ENCODE assay signal across 1 cellular context in the genomic region with DNA sequence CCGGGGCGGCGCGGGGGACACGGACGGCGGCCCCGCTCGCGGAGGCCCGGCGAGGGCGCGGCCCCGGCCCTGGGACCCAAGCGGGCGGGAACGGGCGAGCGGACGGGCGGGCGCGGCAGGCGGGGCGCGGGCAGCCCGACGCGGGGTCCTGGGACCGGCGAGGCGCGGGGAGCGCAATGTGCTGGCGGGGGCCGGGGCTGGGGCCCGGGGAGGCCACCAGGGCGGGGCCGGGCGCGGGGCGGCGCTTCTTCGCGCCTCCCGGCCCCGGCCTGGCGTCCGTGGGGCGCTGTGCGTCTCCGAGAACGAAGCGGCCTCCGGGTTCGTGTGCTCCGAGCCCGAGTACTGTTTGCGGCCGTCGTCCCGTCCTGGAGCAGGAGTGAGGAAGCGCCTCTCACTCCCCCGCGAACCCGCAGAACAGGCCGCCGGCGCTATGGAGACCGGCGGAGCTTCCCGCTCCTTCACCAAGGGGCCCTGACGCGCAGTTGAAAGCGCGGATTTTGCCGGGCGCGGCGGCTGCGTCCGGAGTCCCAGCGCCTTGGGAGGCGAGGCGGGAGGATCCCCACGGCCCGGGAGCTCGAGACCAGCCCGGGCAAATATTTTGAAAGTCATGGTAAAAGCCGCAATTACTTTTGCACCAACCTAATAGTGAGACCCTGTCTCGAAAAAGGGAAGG.
TF ChIP-seq lines count a peak whose summit lies in the region.

No MANE protein-coding gene starts in this region.

TF ChIP-seq in K562, 482 proteins besides CTCF, POLR2A, EP300 and RAD21 (continued from another document and continues in another):
- TF ChIP-seq, protein P1, sequence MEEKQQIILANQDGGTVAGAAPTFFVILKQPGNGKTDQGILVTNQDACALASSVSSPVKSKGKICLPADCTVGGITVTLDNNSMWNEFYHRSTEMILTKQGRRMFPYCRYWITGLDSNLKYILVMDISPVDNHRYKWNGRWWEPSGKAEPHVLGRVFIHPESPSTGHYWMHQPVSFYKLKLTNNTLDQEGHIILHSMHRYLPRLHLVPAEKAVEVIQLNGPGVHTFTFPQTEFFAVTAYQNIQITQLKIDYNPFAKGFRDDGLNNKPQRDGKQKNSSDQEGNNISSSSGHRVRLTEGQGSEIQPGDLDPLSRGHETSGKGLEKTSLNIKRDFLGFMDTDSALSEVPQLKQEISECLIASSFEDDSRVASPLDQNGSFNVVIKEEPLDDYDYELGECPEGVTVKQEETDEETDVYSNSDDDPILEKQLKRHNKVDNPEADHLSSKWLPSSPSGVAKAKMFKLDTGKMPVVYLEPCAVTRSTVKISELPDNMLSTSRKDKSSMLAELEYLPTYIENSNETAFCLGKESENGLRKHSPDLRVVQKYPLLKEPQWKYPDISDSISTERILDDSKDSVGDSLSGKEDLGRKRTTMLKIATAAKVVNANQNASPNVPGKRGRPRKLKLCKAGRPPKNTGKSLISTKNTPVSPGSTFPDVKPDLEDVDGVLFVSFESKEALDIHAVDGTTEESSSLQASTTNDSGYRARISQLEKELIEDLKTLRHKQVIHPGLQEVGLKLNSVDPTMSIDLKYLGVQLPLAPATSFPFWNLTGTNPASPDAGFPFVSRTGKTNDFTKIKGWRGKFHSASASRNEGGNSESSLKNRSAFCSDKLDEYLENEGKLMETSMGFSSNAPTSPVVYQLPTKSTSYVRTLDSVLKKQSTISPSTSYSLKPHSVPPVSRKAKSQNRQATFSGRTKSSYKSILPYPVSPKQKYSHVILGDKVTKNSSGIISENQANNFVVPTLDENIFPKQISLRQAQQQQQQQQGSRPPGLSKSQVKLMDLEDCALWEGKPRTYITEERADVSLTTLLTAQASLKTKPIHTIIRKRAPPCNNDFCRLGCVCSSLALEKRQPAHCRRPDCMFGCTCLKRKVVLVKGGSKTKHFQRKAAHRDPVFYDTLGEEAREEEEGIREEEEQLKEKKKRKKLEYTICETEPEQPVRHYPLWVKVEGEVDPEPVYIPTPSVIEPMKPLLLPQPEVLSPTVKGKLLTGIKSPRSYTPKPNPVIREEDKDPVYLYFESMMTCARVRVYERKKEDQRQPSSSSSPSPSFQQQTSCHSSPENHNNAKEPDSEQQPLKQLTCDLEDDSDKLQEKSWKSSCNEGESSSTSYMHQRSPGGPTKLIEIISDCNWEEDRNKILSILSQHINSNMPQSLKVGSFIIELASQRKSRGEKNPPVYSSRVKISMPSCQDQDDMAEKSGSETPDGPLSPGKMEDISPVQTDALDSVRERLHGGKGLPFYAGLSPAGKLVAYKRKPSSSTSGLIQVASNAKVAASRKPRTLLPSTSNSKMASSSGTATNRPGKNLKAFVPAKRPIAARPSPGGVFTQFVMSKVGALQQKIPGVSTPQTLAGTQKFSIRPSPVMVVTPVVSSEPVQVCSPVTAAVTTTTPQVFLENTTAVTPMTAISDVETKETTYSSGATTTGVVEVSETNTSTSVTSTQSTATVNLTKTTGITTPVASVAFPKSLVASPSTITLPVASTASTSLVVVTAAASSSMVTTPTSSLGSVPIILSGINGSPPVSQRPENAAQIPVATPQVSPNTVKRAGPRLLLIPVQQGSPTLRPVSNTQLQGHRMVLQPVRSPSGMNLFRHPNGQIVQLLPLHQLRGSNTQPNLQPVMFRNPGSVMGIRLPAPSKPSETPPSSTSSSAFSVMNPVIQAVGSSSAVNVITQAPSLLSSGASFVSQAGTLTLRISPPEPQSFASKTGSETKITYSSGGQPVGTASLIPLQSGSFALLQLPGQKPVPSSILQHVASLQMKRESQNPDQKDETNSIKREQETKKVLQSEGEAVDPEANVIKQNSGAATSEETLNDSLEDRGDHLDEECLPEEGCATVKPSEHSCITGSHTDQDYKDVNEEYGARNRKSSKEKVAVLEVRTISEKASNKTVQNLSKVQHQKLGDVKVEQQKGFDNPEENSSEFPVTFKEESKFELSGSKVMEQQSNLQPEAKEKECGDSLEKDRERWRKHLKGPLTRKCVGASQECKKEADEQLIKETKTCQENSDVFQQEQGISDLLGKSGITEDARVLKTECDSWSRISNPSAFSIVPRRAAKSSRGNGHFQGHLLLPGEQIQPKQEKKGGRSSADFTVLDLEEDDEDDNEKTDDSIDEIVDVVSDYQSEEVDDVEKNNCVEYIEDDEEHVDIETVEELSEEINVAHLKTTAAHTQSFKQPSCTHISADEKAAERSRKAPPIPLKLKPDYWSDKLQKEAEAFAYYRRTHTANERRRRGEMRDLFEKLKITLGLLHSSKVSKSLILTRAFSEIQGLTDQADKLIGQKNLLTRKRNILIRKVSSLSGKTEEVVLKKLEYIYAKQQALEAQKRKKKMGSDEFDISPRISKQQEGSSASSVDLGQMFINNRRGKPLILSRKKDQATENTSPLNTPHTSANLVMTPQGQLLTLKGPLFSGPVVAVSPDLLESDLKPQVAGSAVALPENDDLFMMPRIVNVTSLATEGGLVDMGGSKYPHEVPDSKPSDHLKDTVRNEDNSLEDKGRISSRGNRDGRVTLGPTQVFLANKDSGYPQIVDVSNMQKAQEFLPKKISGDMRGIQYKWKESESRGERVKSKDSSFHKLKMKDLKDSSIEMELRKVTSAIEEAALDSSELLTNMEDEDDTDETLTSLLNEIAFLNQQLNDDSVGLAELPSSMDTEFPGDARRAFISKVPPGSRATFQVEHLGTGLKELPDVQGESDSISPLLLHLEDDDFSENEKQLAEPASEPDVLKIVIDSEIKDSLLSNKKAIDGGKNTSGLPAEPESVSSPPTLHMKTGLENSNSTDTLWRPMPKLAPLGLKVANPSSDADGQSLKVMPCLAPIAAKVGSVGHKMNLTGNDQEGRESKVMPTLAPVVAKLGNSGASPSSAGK (IDR thresholded peaks at IDR 0.05): peak; percentile 85
- no peak for TF ChIP-seq HNRNPUL1 (IDR thresholded peaks at IDR 0.05; ENCODE audit: low read length)
- TF ChIP-seq, protein P2, sequence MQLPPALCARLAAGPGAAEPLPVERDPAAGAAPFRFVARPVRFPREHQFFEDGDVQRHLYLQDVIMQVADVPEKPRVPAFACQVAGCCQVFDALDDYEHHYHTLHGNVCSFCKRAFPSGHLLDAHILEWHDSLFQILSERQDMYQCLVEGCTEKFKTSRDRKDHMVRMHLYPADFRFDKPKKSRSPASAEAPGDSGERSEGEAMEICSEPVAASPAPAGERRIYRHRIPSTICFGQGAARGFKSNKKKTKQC (CRISPR knock-in tag; IDR thresholded peaks at IDR 0.05): peak; percentile 73; the same call in 1 of the 2 replicates
- TF ChIP-seq POLR2AphosphoS5 (IDR thresholded peaks at IDR 0.05; ENCODE audit: control insufficient read depth, insufficient read depth, low read depth, low read length): peak; percentile 85
- peak; percentile 78 for TF ChIP-seq TBP (optimal IDR thresholded peaks at IDR 0.05; ENCODE audit: low read depth, low read length)
- TF ChIP-seq PML (IDR thresholded peaks at IDR 0.05; ENCODE audit: low read length): peak; percentile 56; the same call in 1 of the 2 replicates
- TF ChIP-seq CREM (IDR thresholded peaks at IDR 0.05; ENCODE audit: low read depth): peak; percentile 41; the same call in 1 of the 2 replicates
- TF ChIP-seq ZBTB7A (IDR thresholded peaks at IDR 0.05; ENCODE audit: borderline replicate concordance, control insufficient read depth, low read depth, low read length): peak; percentile 40; the same call in 1 of the 2 replicates
- peak; percentile 84 for TF ChIP-seq CTBP1 (IDR thresholded peaks at IDR 0.05; ENCODE audit: borderline replicate concordance)
- TF ChIP-seq ZNF444 (CRISPR knock-in tag; IDR thresholded peaks at IDR 0.05): no peak
- peak; percentile 63 for TF ChIP-seq PHF20 (IDR thresholded peaks at IDR 0.05; ENCODE audit: partially characterized antibody)
- TF ChIP-seq SRF (CRISPR knock-in tag; IDR thresholded peaks at IDR 0.05): 0 out of 4 replicates have a peak, but pooled peaks of 1 of the 2 experiments have one; percentile 26
- 0 out of 2 replicates have a peak, but pooled peaks have one; percentile 38 for TF ChIP-seq MBD2 (IDR thresholded peaks at IDR 0.05; ENCODE audit: borderline replicate concordance, low read depth)
- peak; percentile 53 for TF ChIP-seq TARDBP (IDR thresholded peaks at IDR 0.05)
- peak; percentile 89 for TF ChIP-seq POLR2H (tag; IDR thresholded peaks at IDR 0.05; ENCODE audit: low read depth)
- peak; percentile 23; the same call in 1 of the 2 replicates for TF ChIP-seq FOXP1 (CRISPR knock-in tag; IDR thresholded peaks at IDR 0.05)
- TF ChIP-seq, protein P3, sequence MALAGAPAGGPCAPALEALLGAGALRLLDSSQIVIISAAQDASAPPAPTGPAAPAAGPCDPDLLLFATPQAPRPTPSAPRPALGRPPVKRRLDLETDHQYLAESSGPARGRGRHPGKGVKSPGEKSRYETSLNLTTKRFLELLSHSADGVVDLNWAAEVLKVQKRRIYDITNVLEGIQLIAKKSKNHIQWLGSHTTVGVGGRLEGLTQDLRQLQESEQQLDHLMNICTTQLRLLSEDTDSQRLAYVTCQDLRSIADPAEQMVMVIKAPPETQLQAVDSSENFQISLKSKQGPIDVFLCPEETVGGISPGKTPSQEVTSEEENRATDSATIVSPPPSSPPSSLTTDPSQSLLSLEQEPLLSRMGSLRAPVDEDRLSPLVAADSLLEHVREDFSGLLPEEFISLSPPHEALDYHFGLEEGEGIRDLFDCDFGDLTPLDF (CRISPR knock-in tag; IDR thresholded peaks at IDR 0.05): no peak
- TF ChIP-seq, protein P4, sequence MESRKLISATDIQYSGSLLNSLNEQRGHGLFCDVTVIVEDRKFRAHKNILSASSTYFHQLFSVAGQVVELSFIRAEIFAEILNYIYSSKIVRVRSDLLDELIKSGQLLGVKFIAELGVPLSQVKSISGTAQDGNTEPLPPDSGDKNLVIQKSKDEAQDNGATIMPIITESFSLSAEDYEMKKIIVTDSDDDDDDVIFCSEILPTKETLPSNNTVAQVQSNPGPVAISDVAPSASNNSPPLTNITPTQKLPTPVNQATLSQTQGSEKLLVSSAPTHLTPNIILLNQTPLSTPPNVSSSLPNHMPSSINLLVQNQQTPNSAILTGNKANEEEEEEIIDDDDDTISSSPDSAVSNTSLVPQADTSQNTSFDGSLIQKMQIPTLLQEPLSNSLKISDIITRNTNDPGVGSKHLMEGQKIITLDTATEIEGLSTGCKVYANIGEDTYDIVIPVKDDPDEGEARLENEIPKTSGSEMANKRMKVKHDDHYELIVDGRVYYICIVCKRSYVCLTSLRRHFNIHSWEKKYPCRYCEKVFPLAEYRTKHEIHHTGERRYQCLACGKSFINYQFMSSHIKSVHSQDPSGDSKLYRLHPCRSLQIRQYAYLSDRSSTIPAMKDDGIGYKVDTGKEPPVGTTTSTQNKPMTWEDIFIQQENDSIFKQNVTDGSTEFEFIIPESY (CRISPR knock-in tag; IDR thresholded peaks at IDR 0.05): peak; percentile 74
- peak; percentile 83 for TF ChIP-seq CHD1 (IDR thresholded peaks at IDR 0.05; ENCODE audit: low read length)
- TF ChIP-seq KAT2B (IDR thresholded peaks at IDR 0.05; ENCODE audit: low read depth, low read length): no peak
- TF ChIP-seq POLR2B (IDR thresholded peaks at IDR 0.05; ENCODE audit: low read depth, partially characterized antibody): peak; percentile 89
- peak in 1 of 2 experiments; percentile 53; a peak in 1 of 4 replicates for TF ChIP-seq NONO (IDR thresholded peaks at IDR 0.05; ENCODE audit: low read depth in 2 of 2, low read length in 1 of 2)
- no peak for TF ChIP-seq KDM2B (CRISPR knock-in tag; IDR thresholded peaks at IDR 0.05)
- TF ChIP-seq EP400 (IDR thresholded peaks at IDR 0.05): peak; percentile 59; the same call in 1 of the 2 replicates
- no peak for TF ChIP-seq FUS (optimal IDR thresholded peaks at IDR 0.05; ENCODE audit: low read depth, low read length)
- peak; percentile 78 for TF ChIP-seq SP1 (CRISPR knock-in tag; IDR thresholded peaks at IDR 0.05)
- TF ChIP-seq RBM14 (IDR thresholded peaks at IDR 0.05; ENCODE audit: borderline replicate concordance, insufficient read depth, low read depth, low read length): 0 out of 2 replicates have a peak, but pooled peaks have one; percentile 65
- peak; percentile 67; the same call in 1 of the 2 replicates for TF ChIP-seq RNF2 (IDR thresholded peaks at IDR 0.05)
- TF ChIP-seq, protein P5, sequence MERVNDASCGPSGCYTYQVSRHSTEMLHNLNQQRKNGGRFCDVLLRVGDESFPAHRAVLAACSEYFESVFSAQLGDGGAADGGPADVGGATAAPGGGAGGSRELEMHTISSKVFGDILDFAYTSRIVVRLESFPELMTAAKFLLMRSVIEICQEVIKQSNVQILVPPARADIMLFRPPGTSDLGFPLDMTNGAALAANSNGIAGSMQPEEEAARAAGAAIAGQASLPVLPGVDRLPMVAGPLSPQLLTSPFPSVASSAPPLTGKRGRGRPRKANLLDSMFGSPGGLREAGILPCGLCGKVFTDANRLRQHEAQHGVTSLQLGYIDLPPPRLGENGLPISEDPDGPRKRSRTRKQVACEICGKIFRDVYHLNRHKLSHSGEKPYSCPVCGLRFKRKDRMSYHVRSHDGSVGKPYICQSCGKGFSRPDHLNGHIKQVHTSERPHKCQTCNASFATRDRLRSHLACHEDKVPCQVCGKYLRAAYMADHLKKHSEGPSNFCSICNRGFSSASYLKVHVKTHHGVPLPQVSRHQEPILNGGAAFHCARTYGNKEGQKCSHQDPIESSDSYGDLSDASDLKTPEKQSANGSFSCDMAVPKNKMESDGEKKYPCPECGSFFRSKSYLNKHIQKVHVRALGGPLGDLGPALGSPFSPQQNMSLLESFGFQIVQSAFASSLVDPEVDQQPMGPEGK (CRISPR knock-in tag; IDR thresholded peaks at IDR 0.05; ENCODE audit: borderline replicate concordance): no peak
- TF ChIP-seq, protein P6, sequence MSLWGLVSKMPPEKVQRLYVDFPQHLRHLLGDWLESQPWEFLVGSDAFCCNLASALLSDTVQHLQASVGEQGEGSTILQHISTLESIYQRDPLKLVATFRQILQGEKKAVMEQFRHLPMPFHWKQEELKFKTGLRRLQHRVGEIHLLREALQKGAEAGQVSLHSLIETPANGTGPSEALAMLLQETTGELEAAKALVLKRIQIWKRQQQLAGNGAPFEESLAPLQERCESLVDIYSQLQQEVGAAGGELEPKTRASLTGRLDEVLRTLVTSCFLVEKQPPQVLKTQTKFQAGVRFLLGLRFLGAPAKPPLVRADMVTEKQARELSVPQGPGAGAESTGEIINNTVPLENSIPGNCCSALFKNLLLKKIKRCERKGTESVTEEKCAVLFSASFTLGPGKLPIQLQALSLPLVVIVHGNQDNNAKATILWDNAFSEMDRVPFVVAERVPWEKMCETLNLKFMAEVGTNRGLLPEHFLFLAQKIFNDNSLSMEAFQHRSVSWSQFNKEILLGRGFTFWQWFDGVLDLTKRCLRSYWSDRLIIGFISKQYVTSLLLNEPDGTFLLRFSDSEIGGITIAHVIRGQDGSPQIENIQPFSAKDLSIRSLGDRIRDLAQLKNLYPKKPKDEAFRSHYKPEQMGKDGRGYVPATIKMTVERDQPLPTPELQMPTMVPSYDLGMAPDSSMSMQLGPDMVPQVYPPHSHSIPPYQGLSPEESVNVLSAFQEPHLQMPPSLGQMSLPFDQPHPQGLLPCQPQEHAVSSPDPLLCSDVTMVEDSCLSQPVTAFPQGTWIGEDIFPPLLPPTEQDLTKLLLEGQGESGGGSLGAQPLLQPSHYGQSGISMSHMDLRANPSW (CRISPR knock-in tag; IDR thresholded peaks at IDR 0.05): peak; percentile 54; the same call in 1 of the 2 replicates
- peak; percentile 81 for TF ChIP-seq RB1 (IDR thresholded peaks at IDR 0.05; ENCODE audit: low read depth)
- peak in 2 of 3 experiments; percentile 71 to 83 for TF ChIP-seq YY1 (IDR thresholded peaks at IDR 0.05; ENCODE audit: borderline replicate concordance in 1 of 3, control insufficient read depth in 1 of 3, extremely low read depth in 1 of 3, insufficient read depth in 3 of 3, insufficient read length in 1 of 3, insufficient replicate concordance in 2 of 3, low read depth in 1 of 3, low read length in 2 of 3)
- peak; percentile 89 for TF ChIP-seq CXXC5 (CRISPR knock-in tag; IDR thresholded peaks at IDR 0.05)
- peak in 1 of 2 experiments; percentile 61; a peak in 2 of 4 replicates for TF ChIP-seq HDAC1 (IDR thresholded peaks at IDR 0.05)
- TF ChIP-seq SAP30 (IDR thresholded peaks at IDR 0.05; ENCODE audit: borderline replicate concordance, insufficient read depth, low read depth, low read length, poor library complexity, severe bottlenecking): no peak
- TF ChIP-seq NRF1 (conservative IDR thresholded peaks at IDR 0.05 in 1 of 2, IDR thresholded peaks at IDR 0.05 in 1 of 2): peak; percentile 58 to 66
- no peak for TF ChIP-seq ZNF133 (CRISPR knock-in tag; IDR thresholded peaks at IDR 0.05)
- TF ChIP-seq ATF7 (IDR thresholded peaks at IDR 0.05): peak; percentile 62; the same call in 1 of the 2 replicates
